ENCODE assay signal across 37 cellular contexts in genomic region chr6:25842526-25842925, GRCh38. TPM values are rescaled to one million over a fixed set of nuclear protein-coding genes. Genes with fewer than 3 reads are reported as not detected.
DNase-seq lines count a peak whose midpoint lies in the region; ATAC-seq and TF ChIP-seq lines count a peak whose summit lies in the region.
"Had no signal": no experiment of that assay in that cellular context is flagged by ENCODE, and none has a peak within 500 bp of the region (broad histone marks: within the 10 kb centered on the region; RNA-seq: fewer than 3 reads in every experiment).

No MANE protein-coding gene starts in this region.

- H3K27me3 ChIP-seq in esophagus squamous epithelium: no peaks in the 10 kb centered on the region
- H3K27me3 ChIP-seq: brain microvascular endothelial cell, ovary, vagina had no signal

- TF ChIP-seq POLR2A in GM18505 (IDR thresholded peaks at IDR 0.05; ENCODE audit: borderline replicate concordance, extremely low read depth, insufficient read depth, insufficient read length) (no peak), esophagus squamous epithelium (IDR thresholded peaks at IDR 0.05) (no peak)

- WGBS in esophagus squamous epithelium, 2 donors: 63 to 91% methylated on average over 1 of the region's 1 CpG

- H3K9me3 ChIP-seq in esophagus squamous epithelium: no peaks in the 10 kb centered on the region
- H3K9me3 ChIP-seq: A549, ovary, thoracic aorta, vagina had no signal

- CTCF ChIA-PET in activated CD8-positive, alpha-beta memory T cell treated with anti-CD3 and anti-CD28 coated beads, Interleukin-2, amount 10 ng/mL, durations not matched to agents 7 days and 5 days (lab: Charles Lee): no interaction called here

- TF ChIP-seq CTCF in esophagus squamous epithelium (IDR thresholded peaks at IDR 0.05): no peak

- ATAC-seq in activated CD8-positive, alpha-beta memory T cell treated with anti-CD3 and anti-CD28 coated beads, Interleukin-2, amount 10 ng/mL, durations not matched to agents 7 days and 5 days: peak; percentile 33
- ATAC-seq in GM18505 (IDR thresholded peaks at IDR 0.05; ENCODE audit: unreplicated experiment) (peak; percentile 73), HG03025 (IDR thresholded peaks at IDR 0.05; ENCODE audit: low FRiP score, unreplicated experiment) (peak; percentile 74), GM21576 (IDR thresholded peaks at IDR 0.05; ENCODE audit: unreplicated experiment) (no peak)
- ATAC-seq in stimulated activated effector memory CD8-positive, alpha-beta T cell treated with anti-CD3 and anti-CD28 coated beads, Interleukin-12 subunit alpha, Interleukin-12 subunit beta, amount 100 ng/mL, for 72 hours: peak; percentile 90
- ATAC-seq: A549, K562, left colon, Panc1 had no signal

- no peak overlapping the region for H3K27ac Mint-ChIP-seq in activated CD8-positive, alpha-beta memory T cell treated with anti-CD3 and anti-CD28 coated beads, Interleukin-2, amount 10 ng/mL, durations not matched to agents 7 days and 5 days
- no peak overlapping the region for H3K27ac Mint-ChIP-seq in stimulated activated effector memory CD8-positive, alpha-beta T cell treated with anti-CD3 and anti-CD28 coated beads, Interleukin-12 subunit alpha, Interleukin-12 subunit beta, amount 100 ng/mL, for 72 hours
- H3K27ac Mint-ChIP-seq: CD4-positive, alpha-beta T cell; HFFc6; immature natural killer cell had no signal

- no peaks in the 10 kb centered on the region for H3K36me3 Mint-ChIP-seq in activated CD8-positive, alpha-beta memory T cell treated with anti-CD3 and anti-CD28 coated beads, Interleukin-2, amount 10 ng/mL, durations not matched to agents 7 days and 5 days
- H3K36me3 Mint-ChIP-seq in stimulated activated effector memory CD8-positive, alpha-beta T cell treated with anti-CD3 and anti-CD28 coated beads, Interleukin-12 subunit alpha, Interleukin-12 subunit beta, amount 100 ng/mL, for 72 hours: no peaks in the 10 kb centered on the region

- no peaks in the 10 kb centered on the region for H3K9me3 Mint-ChIP-seq in activated CD8-positive, alpha-beta memory T cell treated with anti-CD3 and anti-CD28 coated beads, Interleukin-2, amount 10 ng/mL, durations not matched to agents 7 days and 5 days (ENCODE audit: low read depth)
- H3K9me3 Mint-ChIP-seq in stimulated activated effector memory CD8-positive, alpha-beta T cell treated with anti-CD3 and anti-CD28 coated beads, Interleukin-12 subunit alpha, Interleukin-12 subunit beta, amount 100 ng/mL, for 72 hours: no peaks in the 10 kb centered on the region
- H3K9me3 Mint-ChIP-seq: CD4-positive, alpha-beta T cell; HFFc6 had no signal

- H3K4me3 Mint-ChIP-seq in activated CD8-positive, alpha-beta memory T cell treated with anti-CD3 and anti-CD28 coated beads, Interleukin-2, amount 10 ng/mL, durations not matched to agents 7 days and 5 days: no peak overlapping the region
- H3K4me3 Mint-ChIP-seq in stimulated activated effector memory CD8-positive, alpha-beta T cell treated with anti-CD3 and anti-CD28 coated beads, Interleukin-12 subunit alpha, Interleukin-12 subunit beta, amount 100 ng/mL, for 72 hours: no peak overlapping the region
- H3K4me3 Mint-ChIP-seq: CD4-positive, alpha-beta T cell; HFFc6; immature natural killer cell had no signal

- peaks cover 7% of the 10 kb centered on the region for H3K27me3 Mint-ChIP-seq in activated CD8-positive, alpha-beta memory T cell treated with anti-CD3 and anti-CD28 coated beads, Interleukin-2, amount 10 ng/mL, durations not matched to agents 7 days and 5 days

- intact Hi-C loops in esophagus squamous epithelium (cut with DNase I): no loop called here

- H3K36me3 ChIP-seq in esophagus squamous epithelium: no peaks in the 10 kb centered on the region
- H3K36me3 ChIP-seq: brain microvascular endothelial cell, ovary, thoracic aorta, vagina had no signal

- DNase-seq in activated CD8-positive, alpha-beta memory T cell treated with anti-CD3 and anti-CD28 coated beads, Interleukin-2, amount 10 ng/mL, durations not matched to agents 7 days and 5 days: no peak
- DNase-seq in activated CD8-positive, alpha-beta memory T cell treated with anti-CD3 and anti-CD28 coated beads, Interleukin-2, amount 50 U/mL, for 48 hours: no peak
- DNase-seq in stimulated activated effector memory CD8-positive, alpha-beta T cell treated with anti-CD3 and anti-CD28 coated beads, Interleukin-12 subunit alpha, Interleukin-12 subunit beta, amount 100 ng/mL, for 72 hours (ENCODE audit: low spot score in 2 of 2): no peak
- DNase-seq in activated naive CD4-positive, alpha-beta T cell treated with anti-CD3 and anti-CD28 coated beads, Interleukin-2, amount 50 U/mL, for 16 hours: no peak
- DNase-seq in esophagus squamous epithelium (lab: John Stamatoyannopoulos, UW): no peak
- DNase-seq: activated CD4-positive, alpha-beta T cell treated with anti-CD3 and anti-CD28 coated beads, Interleukin-2, amount 50 U/mL, for 1 hour; AML-193; amniotic stem cell; brain microvascular endothelial cell; CD4-positive, alpha-beta T cell; HFFc6; hypothalamus; immature natural killer cell; left colon; mammary epithelial cell; NCI-H1105; NCI-H187 treated with DMSO at 0.1 percent for 48 hours; NCI-H524 treated with DMSO at 0.1 percent for 48 hours; ovary; SHP77; stimulated activated CD4-positive, alpha-beta T cell treated with anti-CD3 and anti-CD28 coated beads, Interleukin-2, amount 100 ng/mL, for 48 hours; stimulated activated naive CD4-positive, alpha-beta T cell treated with Interleukin-2 at 50 U/mL for 16 hours; T-helper 9 cell had no signal

- no peak overlapping the region for H3K4me3 ChIP-seq in esophagus squamous epithelium
- H3K4me3 ChIP-seq: A549, K562, ovary, skin epidermis, thoracic aorta, vagina had no signal

- H3K4me1 Mint-ChIP-seq in activated CD8-positive, alpha-beta memory T cell treated with anti-CD3 and anti-CD28 coated beads, Interleukin-2, amount 10 ng/mL, durations not matched to agents 7 days and 5 days: no peaks in the 10 kb centered on the region
- H3K4me1 Mint-ChIP-seq in stimulated activated effector memory CD8-positive, alpha-beta T cell treated with anti-CD3 and anti-CD28 coated beads, Interleukin-12 subunit alpha, Interleukin-12 subunit beta, amount 100 ng/mL, for 72 hours: no peaks in the 10 kb centered on the region
- H3K4me1 Mint-ChIP-seq: immature natural killer cell had no signal

- no peaks in the 10 kb centered on the region for H3K4me1 ChIP-seq in esophagus squamous epithelium
- H3K4me1 ChIP-seq: A549, vagina had no signal

- no peak overlapping the region for H3K27ac ChIP-seq in esophagus squamous epithelium
- H3K27ac ChIP-seq: A549, brain microvascular endothelial cell, ovary, skin epidermis, thoracic aorta, vagina, VCaP had no signal

RNA-seq across cellular contexts. Expression of gene SLC17A1, which starts 10.7 kb away (rescaled TPM):
- total RNA-seq in activated CD8-positive, alpha-beta memory T cell treated with anti-CD3 and anti-CD28 coated beads, Interleukin-2, amount 10 ng/mL, durations not matched to agents 7 days and 5 days: not detected
- not detected for total RNA-seq in esophagus squamous epithelium
- total RNA-seq: CD4-positive, alpha-beta T cell; cerebellum; Daoy; fibroblast of lung; HFFc6; K562; left colon; M059J; mammary epithelial cell; ovary; thoracic aorta; vagina had no signal

RNA-seq across cellular contexts. Expression of gene SLC17A3, which starts 31.5 kb away (rescaled TPM):
- under 1 TPM; 0.26 to 0.76 TPM for total RNA-seq in activated CD8-positive, alpha-beta memory T cell treated with anti-CD3 and anti-CD28 coated beads, Interleukin-2, amount 10 ng/mL, durations not matched to agents 7 days and 5 days
- not detected for total RNA-seq in esophagus squamous epithelium
- total RNA-seq: cerebellum, Daoy, fibroblast of lung, HFFc6, K562, left colon, M059J, mammary epithelial cell, vagina had no signal
